ENCODE assay signal across 19 cellular contexts in genomic region chr5:127192836-127193341, GRCh38.
DNase-seq lines count a peak whose midpoint lies in the region; ATAC-seq, FAIRE-seq and TF ChIP-seq lines count a peak whose summit lies in the region.
"Had no signal": no experiment of that assay in that cellular context is flagged by ENCODE, and none has a peak within 500 bp of the region (broad histone marks: within the 10 kb centered on the region; RNA-seq: fewer than 3 reads in every experiment).

No MANE protein-coding gene starts in this region.

- H3K9me3 ChIP-seq in H1 (ENCODE audit: insufficient read depth in 2 of 2, low read depth in 1 of 2, low read length in 1 of 2) (no peaks in the 10 kb centered on the region), mesenchymal stem cell (ENCODE audit: control insufficient read depth, low read length) (no peaks in the 10 kb centered on the region), small intestine (ENCODE audit: control insufficient read depth, low read depth) (no peaks in the 10 kb centered on the region), left ventricle myocardium inferior (replicated peaks) (no peaks in the 10 kb centered on the region)

- ATAC-seq in GM18909 (IDR thresholded peaks at IDR 0.05; ENCODE audit: poor library complexity, unreplicated experiment): no peak
- ATAC-seq: PC-3 had no signal

- H2BK15ac ChIP-seq in H1 (ENCODE audit: low read length) (no peak overlapping the region), mesenchymal stem cell (ENCODE audit: low read depth, poor library complexity, severe bottlenecking) (no peak overlapping the region)

- TF ChIP-seq EP300 in H1 (IDR thresholded peaks at IDR 0.05; ENCODE audit: borderline replicate concordance in 1 of 2, low read depth in 2 of 2, low read length in 2 of 2): no peak

- CTCF ChIA-PET in H1 (lab: Charles Lee; ENCODE audit: partially characterized antibody): interaction anchor here (0.6 to 1.3 kb wide), 3 partner anchors 24 to 200 kb away, joined by 3 to 4 read pairs (median 3); no protein-coding TSS in a partner anchor

- WGBS in H1 (ENCODE audit: extremely low coverage in 1 of 2, insufficient coverage in 1 of 2, insufficient read length in 1 of 2, insufficient replicate concordance in 2 of 2, low coverage in 1 of 2, low lambda C conversion rate in 2 of 2, missing lambda C conversion rate in 1 of 2), 2 experiments: 91% methylated on average over 3 of the region's 3 CpGs; no CpG with 5 or more reads in 1 of the 2 experiments
- WGBS in mesenchymal stem cell: 54% methylated on average over 3 of the region's 3 CpGs
- WGBS in small intestine, 3 donors: 51 to 65% (median 57%) methylated on average over 3 of the region's 3 CpGs

- POLR2A ChIA-PET in H1 (lab: Charles Lee; ENCODE audit: partially characterized antibody): interaction anchor here (1.2 kb wide), 1 partner anchor 10 kb away, joined by 3 read pairs; no protein-coding TSS in a partner anchor

- no peaks in the 10 kb centered on the region for H4K20me1 ChIP-seq in H1 (replicated peaks in 1 of 2; ENCODE audit: control insufficient read depth in 1 of 2, insufficient read depth in 2 of 2, low read length in 2 of 2)

- TF ChIP-seq CTCF in H1 (IDR thresholded peaks at IDR 0.05; ENCODE audit: control extremely low read depth in 1 of 3, insufficient read depth in 1 of 3, low read depth in 1 of 3, low read length in 3 of 3) (no peak), type B pancreatic cell (conservative IDR thresholded peaks at IDR 0.05) (no peak), left ventricle myocardium inferior (IDR thresholded peaks at IDR 0.05; ENCODE audit: borderline replicate concordance) (no peak)

- H3K4me2 ChIP-seq in H1 (ENCODE audit: insufficient read depth in 1 of 2, low read depth in 2 of 2, low read length in 2 of 2) (no peak overlapping the region), mesenchymal stem cell (ENCODE audit: low read length, poor library complexity, severe bottlenecking) (no peak overlapping the region)

- H3K79me2 ChIP-seq in H1 (ENCODE audit: control insufficient read depth in 1 of 2, insufficient read depth in 2 of 2, low read length in 2 of 2): no peaks in the 10 kb centered on the region

- H4K8ac ChIP-seq in H1 (ENCODE audit: extremely low read depth, insufficient read depth, low read length) (no peak overlapping the region), mesenchymal stem cell (ENCODE audit: low read length) (no peak overlapping the region)

- H3K4me3 Mint-ChIP-seq in type B pancreatic cell: peak overlapping the region; percentile 51
- H3K4me3 Mint-ChIP-seq: CD4-positive, CD25-positive, alpha-beta regulatory T cell had no signal

- no peak overlapping the region for H2BK20ac ChIP-seq in H1 (ENCODE audit: low read length)

- H3K27ac ChIP-seq in H1 (ENCODE audit: low read depth, low read length) (no peak overlapping the region), mesenchymal stem cell (ENCODE audit: low read length, poor library complexity, severe bottlenecking) (no peak overlapping the region), small intestine (ENCODE audit: low read depth in 1 of 2, low read length in 1 of 2) (no peak overlapping the region), left ventricle myocardium inferior (replicated peaks) (no peak overlapping the region)
- H3K27ac ChIP-seq: SK-N-MC had no signal

- H3K4ac ChIP-seq in H1 (replicated peaks; ENCODE audit: insufficient read length, low read depth, low read length): no peak overlapping the region
- no peak overlapping the region for H3K4ac ChIP-seq in mesenchymal stem cell (ENCODE audit: low read depth in 1 of 2, low read length in 2 of 2)

- H3K79me1 ChIP-seq in H1 (ENCODE audit: low read depth, low read length): no peaks in the 10 kb centered on the region
- H3K79me1 ChIP-seq in mesenchymal stem cell (replicated peaks; ENCODE audit: low read length, poor library complexity, severe bottlenecking): no peaks in the 10 kb centered on the region

- H3K27me3 ChIP-seq in H1 (replicated peaks in 1 of 4; ENCODE audit: control insufficient read depth in 3 of 4, extremely low read depth in 1 of 4, insufficient read depth in 3 of 4, low read length in 3 of 4) (no peaks in the 10 kb centered on the region), mesenchymal stem cell (ENCODE audit: control insufficient read depth in 1 of 2, insufficient read depth in 1 of 2, low read length in 2 of 2) (peaks cover 0 to 5% of the 10 kb centered on the region in 2 experiments), small intestine (ENCODE audit: control insufficient read depth in 2 of 2, insufficient read depth in 2 of 2, low read length in 2 of 2) (peaks cover 0 to 2% of the 10 kb centered on the region in 2 donors), left ventricle myocardium inferior (ENCODE audit: low read depth) (peaks cover 19% of the 10 kb centered on the region)

- H3K4me1 ChIP-seq in H1 (replicated peaks in 1 of 4; ENCODE audit: control insufficient read depth in 3 of 4, insufficient read depth in 4 of 4, low read length in 3 of 4): peaks cover 0 to 3% (median 2%) of the 10 kb centered on the region in 4 experiments; a peak in 4 of 7 replicates
- H3K4me1 ChIP-seq in mesenchymal stem cell (ENCODE audit: control insufficient read depth, insufficient read depth, low read depth, low read length): peaks cover 2% of the 10 kb centered on the region
- H3K4me1 ChIP-seq in small intestine (ENCODE audit: control insufficient read depth in 2 of 2, insufficient read depth in 1 of 2, low read depth in 1 of 2, low read length in 1 of 2): no peaks in the 10 kb centered on the region
- no peaks in the 10 kb centered on the region for H3K4me1 ChIP-seq in left ventricle myocardium inferior

- no peak for TF ChIP-seq RAD21 in H1 (IDR thresholded peaks at IDR 0.05 in 1 of 2, conservative IDR thresholded peaks at IDR 0.05 in 1 of 2; ENCODE audit: low read depth in 2 of 2, low read length in 2 of 2)

- H3K36me3 Mint-ChIP-seq in type B pancreatic cell: no peaks in the 10 kb centered on the region
- H3K36me3 Mint-ChIP-seq: CD4-positive, CD25-positive, alpha-beta regulatory T cell had no signal

- H3K27ac Mint-ChIP-seq in type B pancreatic cell: peak overlapping the region; percentile 7
- H3K27ac Mint-ChIP-seq: CD4-positive, CD25-positive, alpha-beta regulatory T cell had no signal

- no peak overlapping the region for H3K4me3 ChIP-seq in H1 (ENCODE audit: extremely low read depth in 1 of 4, insufficient read depth in 2 of 4, low read depth in 3 of 4, low read length in 4 of 4)
- H3K4me3 ChIP-seq in mesenchymal stem cell (ENCODE audit: insufficient read depth in 1 of 2, low read depth in 1 of 2, low read length in 2 of 2): no peak overlapping the region
- no peak overlapping the region for H3K4me3 ChIP-seq in small intestine (ENCODE audit: low read depth in 1 of 2, low read length in 2 of 2)
- no peak overlapping the region for H3K4me3 ChIP-seq in left ventricle myocardium inferior
- H3K4me3 ChIP-seq: SK-N-MC had no signal

- no peak overlapping the region for H2BK12ac ChIP-seq in H1 (ENCODE audit: low read depth, low read length)
- no peak overlapping the region for H2BK12ac ChIP-seq in mesenchymal stem cell (ENCODE audit: low read length in 2 of 2)

- H3K36me3 ChIP-seq in H1 (ENCODE audit: control insufficient read depth in 2 of 4, insufficient read depth in 4 of 4, low read length in 3 of 4) (no peaks in the 10 kb centered on the region), mesenchymal stem cell (ENCODE audit: control insufficient read depth in 1 of 2, insufficient read depth in 2 of 2, low read depth in 1 of 2, low read length in 2 of 2) (no peaks in the 10 kb centered on the region), small intestine (ENCODE audit: control insufficient read depth in 2 of 2, insufficient read depth in 2 of 2, low read length in 2 of 2) (no peaks in the 10 kb centered on the region), left ventricle myocardium inferior (no peaks in the 10 kb centered on the region)

- peak overlapping the region; percentile 75; the same call in 1 of the 2 replicates for H2AFZ ChIP-seq in H1 (ENCODE audit: low read length)
- peak overlapping the region; percentile 1 for H2AFZ ChIP-seq in mesenchymal stem cell (ENCODE audit: low read depth, low read length)

- intact Hi-C loops in left ventricle myocardium inferior (cut with micrococcal nuclease): no loop called here

- no peak overlapping the region for H4K5ac ChIP-seq in H1 (ENCODE audit: insufficient read length, low read depth, low read length)

- no peak for FAIRE-seq in H1 (lab: Jason Lieb, UNC)
- no peak for FAIRE-seq in small intestine (lab: Jason Lieb, UNC)

- no peak overlapping the region for H2BK5ac ChIP-seq in H1 (ENCODE audit: low read depth, low read length)
- no peak overlapping the region for H2BK5ac ChIP-seq in mesenchymal stem cell (ENCODE audit: low read depth, low read length, poor library complexity, severe bottlenecking)

- no peak overlapping the region for H2BK120ac ChIP-seq in H1 (replicated peaks; ENCODE audit: low read depth, low read length)
- no peak overlapping the region for H2BK120ac ChIP-seq in mesenchymal stem cell (ENCODE audit: low read depth, low read length)

- no peaks in the 10 kb centered on the region for H3K23me2 ChIP-seq in H1 (ENCODE audit: low read depth, low read length)

- no peak for TF ChIP-seq POLR2A in H1 (IDR thresholded peaks at IDR 0.05; ENCODE audit: control extremely low read depth in 1 of 2, low read depth in 2 of 2, low read length in 2 of 2)

- H3K18ac ChIP-seq in H1 (ENCODE audit: extremely low read depth, low read length): no peak overlapping the region
- no peak overlapping the region for H3K18ac ChIP-seq in mesenchymal stem cell (ENCODE audit: low read depth in 1 of 2, low read length in 2 of 2)

- H3K27me3 Mint-ChIP-seq in type B pancreatic cell: no peaks in the 10 kb centered on the region

- H4K91ac ChIP-seq in H1 (replicated peaks; ENCODE audit: insufficient read length, low read length): no peak overlapping the region
- no peak overlapping the region for H4K91ac ChIP-seq in mesenchymal stem cell (ENCODE audit: low read length)

- DNase-seq in NCI-H226 (peak; percentile 14), H1 (ENCODE audit: low read depth in 1 of 2, low spot score in 2 of 2) (no peak), mesenchymal stem cell (no peak), type B pancreatic cell (ENCODE audit: extremely low spot score, unreplicated experiment) (no peak), small intestine (no peak), left ventricle myocardium inferior (no peak)
- DNase-seq: CD4-positive, CD25-positive, alpha-beta regulatory T cell; HCEC 1CT; KG1; NCI-H1105; NCI-H2029 treated with DMSO at 0.1 percent for 48 hours; NCI-H2171 treated with DMSO at 0.1 percent for 48 hours; NCI-H446; NCI-H526; RPMI8226; SHP77 treated with DMSO at 0.1 percent for 48 hours had no signal

- H2AK5ac ChIP-seq in H1 (ENCODE audit: low read depth, low read length) (no peak overlapping the region), mesenchymal stem cell (ENCODE audit: low read length, severe bottlenecking) (no peak overlapping the region)

- no peak overlapping the region for H3K9ac ChIP-seq in H1 (replicated peaks in 1 of 4; ENCODE audit: extremely low read depth in 1 of 4, low read depth in 3 of 4, low read length in 3 of 4)
- no peak overlapping the region for H3K9ac ChIP-seq in mesenchymal stem cell (ENCODE audit: low read length)

- no peak overlapping the region for H3K14ac ChIP-seq in H1 (ENCODE audit: insufficient read length)
- H3K14ac ChIP-seq in mesenchymal stem cell (ENCODE audit: low read length in 2 of 2): no peak overlapping the region

- no peak overlapping the region for H3K23ac ChIP-seq in H1 (ENCODE audit: insufficient read length)
- H3K23ac ChIP-seq in mesenchymal stem cell (ENCODE audit: low read length in 2 of 2): no peak overlapping the region

- H3K9me3 Mint-ChIP-seq in type B pancreatic cell: no peaks in the 10 kb centered on the region

- peaks cover 7% of the 10 kb centered on the region for H3K4me1 Mint-ChIP-seq in type B pancreatic cell (ENCODE audit: unreplicated experiment)

- H3K56ac ChIP-seq in H1 (replicated peaks; ENCODE audit: insufficient read length, low read depth, low read length): no peak overlapping the region
